ENCODE assay signal across 8 cellular contexts in the genomic region with DNA sequence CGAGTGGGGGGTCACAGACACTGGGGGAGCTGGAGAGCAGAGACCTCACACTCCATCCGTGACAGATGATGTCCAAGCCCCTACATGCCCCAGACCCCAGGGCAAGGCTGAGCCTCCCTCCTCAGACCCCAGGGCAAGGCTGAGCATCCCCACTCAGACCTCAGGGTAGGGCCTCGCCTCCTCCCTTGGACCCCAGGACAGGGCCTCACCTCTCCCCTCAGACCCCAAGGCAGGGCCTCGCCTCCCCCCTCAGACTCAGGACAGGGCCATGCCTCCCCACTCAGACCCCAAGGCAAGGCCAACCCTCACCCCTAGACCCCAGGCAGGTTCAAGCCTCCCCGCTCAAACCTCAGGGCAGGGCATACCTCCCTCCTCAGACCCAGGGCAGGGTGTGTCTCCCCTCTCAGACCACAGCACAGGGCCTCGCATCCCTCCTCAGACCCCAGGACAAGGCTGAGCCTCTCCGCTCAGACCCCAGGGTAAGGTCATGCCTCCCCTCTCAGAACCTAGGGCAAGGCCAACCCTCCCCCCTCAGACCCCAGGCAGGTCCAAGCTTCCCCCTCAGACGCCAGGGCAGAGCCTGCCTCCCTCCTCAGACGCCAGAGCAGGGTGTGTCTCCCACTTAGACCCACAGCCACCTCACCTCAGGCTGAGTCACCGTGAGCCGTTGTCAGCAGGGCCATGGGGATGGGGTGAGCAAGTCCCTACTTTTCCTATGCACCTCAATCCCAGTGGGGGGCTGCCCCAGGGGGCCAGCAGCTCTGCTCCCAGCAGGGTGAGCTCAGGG. TPM values are rescaled to one million over a fixed set of nuclear protein-coding genes. Genes with fewer than 3 reads are reported as not detected.
DNase-seq lines count a peak whose midpoint lies in the region; ATAC-seq and TF ChIP-seq lines count a peak whose summit lies in the region.

No MANE protein-coding gene starts in this region.

- intact Hi-C loops in colonic mucosa (cut with DNase I) (no loop called here), spleen (cut with DNase I; ENCODE audit: low total_unique reads) (no loop called here)

- no peak for TF ChIP-seq EP300 in suprapubic skin (IDR thresholded peaks at IDR 0.05)

- H3K27me3 ChIP-seq in colonic mucosa, result no peaks in the 10 kb centered on the region
- no peaks in the 10 kb centered on the region for H3K27me3 ChIP-seq in spleen (replicated peaks in 1 of 7)
- H3K27me3 ChIP-seq in suprapubic skin, result no peaks in the 10 kb centered on the region

- peak overlapping the region in 1 of 2 donors; percentile 73 for H3K9ac ChIP-seq in colonic mucosa (ENCODE audit: low read depth in 2 of 2, low read length in 2 of 2)

- H3K36me3 ChIP-seq in HEK293 (ENCODE audit: control insufficient read depth in 2 of 2, insufficient read depth in 1 of 2, low read length in 2 of 2) (no peaks in the 10 kb centered on the region), colonic mucosa (no peaks in the 10 kb centered on the region), spleen (peaks cover 0 to 11% (median 0%) of the 10 kb centered on the region in 6 donors), suprapubic skin (no peaks in the 10 kb centered on the region)

- TF ChIP-seq POLR2A in spleen (IDR thresholded peaks at IDR 0.05) (no peak), suprapubic skin (IDR thresholded peaks at IDR 0.05) (no peak)

- TF ChIP-seq CTCF in HEK293 (tag by site-specific recombination; IDR thresholded peaks at IDR 0.05), result no peak
- TF ChIP-seq CTCF in colonic mucosa (IDR thresholded peaks at IDR 0.05), result no peak
- no peak for TF ChIP-seq CTCF in spleen (IDR thresholded peaks at IDR 0.05 in 8 of 11, conservative IDR thresholded peaks at IDR 0.05 in 3 of 11)
- TF ChIP-seq CTCF in suprapubic skin (IDR thresholded peaks at IDR 0.05), result no peak

- H3K9me3 ChIP-seq in HEK293 (ENCODE audit: control insufficient read depth, insufficient read depth, low read depth, low read length) (no peaks in the 10 kb centered on the region), colonic mucosa (no peaks in the 10 kb centered on the region), spleen (peaks cover 0 to 17% (median 0%) of the 10 kb centered on the region in 8 donors), suprapubic skin (no peaks in the 10 kb centered on the region)

- H3K4me1 ChIP-seq in HEK293 (ENCODE audit: control insufficient read depth, insufficient read depth, low read length) (no peaks in the 10 kb centered on the region), colonic mucosa (peaks cover 3% of the 10 kb centered on the region), spleen (peaks cover 19 to 61% (median 46%) of the 10 kb centered on the region in 6 donors), suprapubic skin (peaks cover 16% of the 10 kb centered on the region)

- WGBS in spleen, 5 donors, result 47 to 90% (median 68%) methylated on average over 7 to 11 of the region's 11 CpGs
- 59% methylated on average over 8 of the region's 11 CpGs for WGBS in suprapubic skin

- CTCF ChIA-PET in HEK293 (lab: Yijun Ruan, JAX), result no interaction called here

- H3K27ac ChIP-seq in HEK293 (ENCODE audit: extremely low read depth, low read depth, low read length), result no peak overlapping the region
- H3K27ac ChIP-seq in colonic mucosa, result peak overlapping the region; percentile 57
- H3K27ac ChIP-seq in spleen, result peak overlapping the region; percentile 21 to 89 (median 68)
- no peak overlapping the region for H3K27ac ChIP-seq in suprapubic skin

- POLR2A ChIA-PET in HEK293 (lab: Yijun Ruan, JAX), result no interaction called here

- ATAC-seq in HG03439 (IDR thresholded peaks at IDR 0.05; ENCODE audit: unreplicated experiment) (no peak), GM21423 (IDR thresholded peaks at IDR 0.05; ENCODE audit: unreplicated experiment) (no peak)

- H3K4me3 ChIP-seq in HEK293 (ENCODE audit: low read depth, low read length) (no peak overlapping the region), colonic mucosa (no peak overlapping the region), spleen (peak overlapping the region in 4 of 8 donors; percentile 16 to 55 (median 28)), suprapubic skin (no peak overlapping the region)

- DNase-seq in activated CD4-positive, CD25-positive, alpha-beta regulatory T cell (lab: John Stamatoyannopoulos, UW), result peak; percentile 36 to 63 (median 44)
- DNase-seq in colonic mucosa (peak; percentile 67), spleen (peak; percentile 87), NCI-H2227 (lab: John Stamatoyannopoulos, UW; ENCODE audit: unreplicated experiment) (no peak), suprapubic skin (ENCODE audit: low spot score in 2 of 2) (no peak)

TF ChIP-seq in HEK293, 187 proteins besides CTCF, POLR2A, EP300 and RAD21 (continues in another document):
- TF ChIP-seq ZIC2 (tag by site-specific recombination; IDR thresholded peaks at IDR 0.05), result peak; percentile 58
- no peak for TF ChIP-seq MEIS1 (CRISPR knock-in tag; IDR thresholded peaks at IDR 0.05; ENCODE audit: borderline replicate concordance)
- TF ChIP-seq ZEB2 (tag by site-specific recombination; IDR thresholded peaks at IDR 0.05), result no peak
- TF ChIP-seq GLIS2 (tag by site-specific recombination; IDR thresholded peaks at IDR 0.05), result peak; percentile 37; the same call in 1 of the 2 replicates
- no peak for TF ChIP-seq EGR2 (tag by site-specific recombination; IDR thresholded peaks at IDR 0.05; ENCODE audit: low read depth)
- TF ChIP-seq ZNF600 (tag by site-specific recombination; IDR thresholded peaks at IDR 0.05), result peak; percentile 67; the same call in 1 of the 2 replicates
- no peak for TF ChIP-seq ZNF654 (tag by site-specific recombination; IDR thresholded peaks at IDR 0.05; ENCODE audit: low read depth)
- TF ChIP-seq, protein P1, sequence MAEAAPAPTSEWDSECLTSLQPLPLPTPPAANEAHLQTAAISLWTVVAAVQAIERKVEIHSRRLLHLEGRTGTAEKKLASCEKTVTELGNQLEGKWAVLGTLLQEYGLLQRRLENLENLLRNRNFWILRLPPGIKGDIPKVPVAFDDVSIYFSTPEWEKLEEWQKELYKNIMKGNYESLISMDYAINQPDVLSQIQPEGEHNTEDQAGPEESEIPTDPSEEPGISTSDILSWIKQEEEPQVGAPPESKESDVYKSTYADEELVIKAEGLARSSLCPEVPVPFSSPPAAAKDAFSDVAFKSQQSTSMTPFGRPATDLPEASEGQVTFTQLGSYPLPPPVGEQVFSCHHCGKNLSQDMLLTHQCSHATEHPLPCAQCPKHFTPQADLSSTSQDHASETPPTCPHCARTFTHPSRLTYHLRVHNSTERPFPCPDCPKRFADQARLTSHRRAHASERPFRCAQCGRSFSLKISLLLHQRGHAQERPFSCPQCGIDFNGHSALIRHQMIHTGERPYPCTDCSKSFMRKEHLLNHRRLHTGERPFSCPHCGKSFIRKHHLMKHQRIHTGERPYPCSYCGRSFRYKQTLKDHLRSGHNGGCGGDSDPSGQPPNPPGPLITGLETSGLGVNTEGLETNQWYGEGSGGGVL (tag by site-specific recombination; IDR thresholded peaks at IDR 0.05), result peak; percentile 68
- TF ChIP-seq, protein P2, sequence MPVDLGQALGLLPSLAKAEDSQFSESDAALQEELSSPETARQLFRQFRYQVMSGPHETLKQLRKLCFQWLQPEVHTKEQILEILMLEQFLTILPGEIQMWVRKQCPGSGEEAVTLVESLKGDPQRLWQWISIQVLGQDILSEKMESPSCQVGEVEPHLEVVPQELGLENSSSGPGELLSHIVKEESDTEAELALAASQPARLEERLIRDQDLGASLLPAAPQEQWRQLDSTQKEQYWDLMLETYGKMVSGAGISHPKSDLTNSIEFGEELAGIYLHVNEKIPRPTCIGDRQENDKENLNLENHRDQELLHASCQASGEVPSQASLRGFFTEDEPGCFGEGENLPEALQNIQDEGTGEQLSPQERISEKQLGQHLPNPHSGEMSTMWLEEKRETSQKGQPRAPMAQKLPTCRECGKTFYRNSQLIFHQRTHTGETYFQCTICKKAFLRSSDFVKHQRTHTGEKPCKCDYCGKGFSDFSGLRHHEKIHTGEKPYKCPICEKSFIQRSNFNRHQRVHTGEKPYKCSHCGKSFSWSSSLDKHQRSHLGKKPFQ (tag by site-specific recombination; IDR thresholded peaks at IDR 0.05), result no peak
- no peak for TF ChIP-seq ZNF707 (tag by site-specific recombination; IDR thresholded peaks at IDR 0.05)
- peak; percentile 88 for TF ChIP-seq GLIS1 (tag by site-specific recombination; IDR thresholded peaks at IDR 0.05)
- no peak for TF ChIP-seq ZNF843 (tag by site-specific recombination; IDR thresholded peaks at IDR 0.05)
- TF ChIP-seq KLF1 (tag by site-specific recombination; IDR thresholded peaks at IDR 0.05), result peak; percentile 91
- TF ChIP-seq, protein P3, sequence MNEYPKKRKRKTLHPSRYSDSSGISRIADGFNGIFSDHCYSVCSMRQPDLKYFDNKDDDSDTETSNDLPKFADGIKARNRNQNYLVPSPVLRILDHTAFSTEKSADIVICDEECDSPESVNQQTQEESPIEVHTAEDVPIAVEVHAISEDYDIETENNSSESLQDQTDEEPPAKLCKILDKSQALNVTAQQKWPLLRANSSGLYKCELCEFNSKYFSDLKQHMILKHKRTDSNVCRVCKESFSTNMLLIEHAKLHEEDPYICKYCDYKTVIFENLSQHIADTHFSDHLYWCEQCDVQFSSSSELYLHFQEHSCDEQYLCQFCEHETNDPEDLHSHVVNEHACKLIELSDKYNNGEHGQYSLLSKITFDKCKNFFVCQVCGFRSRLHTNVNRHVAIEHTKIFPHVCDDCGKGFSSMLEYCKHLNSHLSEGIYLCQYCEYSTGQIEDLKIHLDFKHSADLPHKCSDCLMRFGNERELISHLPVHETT (tag by site-specific recombination; IDR thresholded peaks at IDR 0.05), result no peak
- TF ChIP-seq ZFHX2 (tag by site-specific recombination; conservative IDR thresholded peaks at IDR 0.05), result no peak

RNA-seq across cellular contexts. Expression of a gene that starts 1.7 kb away (rescaled TPM):
- total RNA-seq in colonic mucosa (1 to 10 TPM in 1 of 2 donors, under 1 TPM in 1; 0.96 to 1.1 TPM), spleen (100 to 1,000 TPM in 2 of 7 donors, 10 to 100 TPM in 5; 46.3 to 171 (median 64.4) TPM), suprapubic skin (1 to 10 TPM in 3 of 4 donors, under 1 TPM in 1; 0.42 to 2.5 (median 1.9) TPM)
- polyA plus RNA-seq in spleen, result 10 to 100 TPM; 44.7 to 68.9 (median 59.6) TPM

RNA-seq across cellular contexts. Expression of a gene that starts 8.8 kb away (rescaled TPM):
- total RNA-seq in colonic mucosa (100 to 1,000 TPM in 1 of 2 donors, 10 to 100 TPM in 1; 75.0 to 195 TPM), spleen (10 to 100 TPM; 37.8 to 59.2 (median 47.1) TPM), suprapubic skin (10 to 100 TPM; 31.1 to 66.7 (median 35.0) TPM)
- 10 to 100 TPM; 41.4 to 89.5 (median 79.6) TPM for polyA plus RNA-seq in spleen

RNA-seq across cellular contexts. Expression of a gene that starts 41.1 kb away (rescaled TPM):
- total RNA-seq in colonic mucosa (1 to 10 TPM; 1.6 to 6.6 TPM), spleen (10 to 100 TPM in 6 of 7 donors, 1 to 10 TPM in 1; 9.8 to 24.9 (median 12.7) TPM), suprapubic skin (100 to 1,000 TPM in 1 of 4 donors, 10 to 100 TPM in 3; 29.9 to 117 (median 85.0) TPM)
- 1 to 10 TPM; 3.8 to 7.6 (median 5.2) TPM for polyA plus RNA-seq in spleen

RNA-seq across cellular contexts. Expression of a gene that starts 47.6 kb away (rescaled TPM):
- total RNA-seq in colonic mucosa, result under 1 TPM; 0.42 to 0.59 TPM
- under 1 TPM in 2 of 7 donors, not detected in 5; 0.10 to 0.19 TPM for total RNA-seq in spleen
- polyA plus RNA-seq in spleen, result under 1 TPM in 1 of 3 donors, not detected in 2; 0.05 TPM
- total RNA-seq in suprapubic skin, result under 1 TPM in 3 of 4 donors, not detected in 1; 0.17 to 0.87 (median 0.64) TPM

Comparison
In these comparisons a context has a peak if more than half of its experiments do, and no peak if none do; other contexts are left out.
1. H3K27ac ChIP-seq: peak in colonic mucosa (single experiment) and spleen (8 of 8); none in HEK293 (single experiment) and suprapubic skin (single experiment).
2. DNase-seq: peak in activated CD4-positive, CD25-positive, alpha-beta regulatory T cell (4 of 4), colonic mucosa (single experiment) and spleen (single experiment); none in NCI-H2227 (single experiment) and suprapubic skin (0 of 2).
3. RNA of a gene that starts 1.7 kb away (total RNA-seq): 46.3 to 171 TPM in spleen; 0.42 to 2.5 TPM in suprapubic skin and 0.96 to 1.1 TPM in colonic mucosa; every median in the first group is over 10 times any median in the second.